Comparison of ENCODE assay signal across 23 cellular contexts in the genomic region with DNA sequence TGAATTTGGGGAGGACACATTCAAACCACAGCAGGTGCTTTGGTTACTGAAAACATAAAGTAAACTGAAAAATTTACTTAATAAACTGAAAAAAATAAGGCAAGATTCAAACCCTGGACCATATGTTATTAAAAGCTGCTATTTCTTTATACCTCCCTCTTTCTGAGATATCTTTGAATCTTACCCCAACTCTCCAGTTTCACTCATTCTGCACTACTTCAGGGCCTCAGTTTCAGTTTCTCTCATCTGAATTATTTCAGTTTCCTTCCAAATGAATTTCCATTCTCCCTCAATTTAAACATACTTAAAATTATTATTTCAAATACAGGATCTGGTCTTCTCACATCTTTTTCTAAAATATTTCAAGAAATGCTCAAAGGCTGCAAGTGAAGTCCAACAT. TPM values are rescaled to one million over a fixed set of nuclear protein-coding genes. Genes with fewer than 3 reads are reported as not detected.
DNase-seq lines count a peak whose midpoint lies in the region; ATAC-seq and TF ChIP-seq lines count a peak whose summit lies in the region.
"Had no signal": no experiment of that assay in that cellular context is flagged by ENCODE, and none has a peak within 500 bp of the region (broad histone marks: within the 10 kb centered on the region; RNA-seq: fewer than 3 reads in every experiment).

No MANE protein-coding gene starts in this region.

- H3K36me3 ChIP-seq in CD8-positive, alpha-beta memory T cell (ENCODE audit: insufficient read depth, low read length), result no peaks in the 10 kb centered on the region
- H3K36me3 ChIP-seq in H7 (replicated peaks; ENCODE audit: control insufficient read depth, insufficient read depth, low read length), result no peaks in the 10 kb centered on the region

- CTCF ChIA-PET in activated CD8-positive, alpha-beta T cell treated with anti-CD3 and anti-CD28 coated beads for 36 hours (lab: Charles Lee), result interaction anchor here (2.1 to 2.3 kb wide), 2 partner anchors 20 to 29 kb away, joined by 6 read pairs; partner anchors contain the start of gene RIMOC1
- CTCF ChIA-PET in activated CD8-positive, alpha-beta T cell treated with anti-CD3 and anti-CD28 coated beads, Interleukin-2, amount 10 ng/mL, durations not matched to agents 7 days and 5 days (lab: Charles Lee), result interaction anchor here (1.3 kb wide), 1 partner anchor 19 kb away, joined by 3 read pairs; no protein-coding TSS in a partner anchor
- CTCF ChIA-PET in CD8-positive, alpha-beta memory T cell (lab: Charles Lee), result no interaction called here

- H3K27me3 Mint-ChIP-seq in activated CD8-positive, alpha-beta T cell treated with anti-CD3 and anti-CD28 coated beads for 36 hours, result peaks cover 2% of the 10 kb centered on the region
- peaks cover 7% of the 10 kb centered on the region for H3K27me3 Mint-ChIP-seq in activated CD8-positive, alpha-beta T cell treated with anti-CD3 and anti-CD28 coated beads, Interleukin-2, amount 10 ng/mL, durations not matched to agents 7 days and 5 days (ENCODE audit: low read depth)
- H3K27me3 Mint-ChIP-seq in CD8-positive, alpha-beta memory T cell, result peaks cover 1 to 6% of the 10 kb centered on the region in 2 donors
- peaks cover 6% of the 10 kb centered on the region for H3K27me3 Mint-ChIP-seq in activated naive CD8-positive, alpha-beta T cell treated with anti-CD3 and anti-CD28 coated beads for 36 hours

- no peaks in the 10 kb centered on the region for H3K27me3 ChIP-seq in CD8-positive, alpha-beta memory T cell (ENCODE audit: insufficient read depth, low read length, poor library complexity, severe bottlenecking)
- H3K27me3 ChIP-seq in H7 (ENCODE audit: control insufficient read depth, insufficient read depth, low read length), result peaks cover 13% of the 10 kb centered on the region

- no peak overlapping the region for H3K4me3 ChIP-seq in CD8-positive, alpha-beta memory T cell (ENCODE audit: low read length)
- no peak overlapping the region for H3K4me3 ChIP-seq in H7 (ENCODE audit: insufficient read depth, low read depth, low read length)

- peaks cover 22% of the 10 kb centered on the region for H3K4me1 Mint-ChIP-seq in activated CD8-positive, alpha-beta T cell treated with anti-CD3 and anti-CD28 coated beads for 36 hours (ENCODE audit: low read depth)
- peaks cover 24% of the 10 kb centered on the region for H3K4me1 Mint-ChIP-seq in activated CD8-positive, alpha-beta T cell treated with anti-CD3 and anti-CD28 coated beads, Interleukin-2, amount 10 ng/mL, durations not matched to agents 7 days and 5 days (ENCODE audit: low read depth)
- H3K4me1 Mint-ChIP-seq in CD8-positive, alpha-beta memory T cell, result peaks cover 8 to 25% (median 14%) of the 10 kb centered on the region in 3 donors
- peaks cover 25% of the 10 kb centered on the region for H3K4me1 Mint-ChIP-seq in activated naive CD8-positive, alpha-beta T cell treated with anti-CD3 and anti-CD28 coated beads for 36 hours

- no peak for ATAC-seq in activated CD8-positive, alpha-beta T cell treated with anti-CD3 and anti-CD28 coated beads for 36 hours
- no peak for ATAC-seq in activated CD8-positive, alpha-beta T cell treated with anti-CD3 and anti-CD28 coated beads, Interleukin-2, amount 10 ng/mL, durations not matched to agents 7 days and 5 days
- ATAC-seq in HG02623 (IDR thresholded peaks at IDR 0.05; ENCODE audit: unreplicated experiment), result peak; percentile 16
- ATAC-seq: Panc1, Right ventricle myocardium inferior had no signal

- no peak overlapping the region for H3K4me3 Mint-ChIP-seq in activated CD8-positive, alpha-beta T cell treated with anti-CD3 and anti-CD28 coated beads for 36 hours
- no peak overlapping the region for H3K4me3 Mint-ChIP-seq in activated CD8-positive, alpha-beta T cell treated with anti-CD3 and anti-CD28 coated beads, Interleukin-2, amount 10 ng/mL, durations not matched to agents 7 days and 5 days
- peak overlapping the region in 4 of 7 donors; percentile 11 to 31 (median 22) for H3K4me3 Mint-ChIP-seq in CD8-positive, alpha-beta memory T cell
- H3K4me3 Mint-ChIP-seq in activated naive CD8-positive, alpha-beta T cell treated with anti-CD3 and anti-CD28 coated beads for 36 hours, result no peak overlapping the region
- H3K4me3 Mint-ChIP-seq: HFFc6 had no signal

- no peaks in the 10 kb centered on the region for H3K9me3 Mint-ChIP-seq in activated CD8-positive, alpha-beta T cell treated with anti-CD3 and anti-CD28 coated beads for 36 hours
- no peaks in the 10 kb centered on the region for H3K9me3 Mint-ChIP-seq in activated CD8-positive, alpha-beta T cell treated with anti-CD3 and anti-CD28 coated beads, Interleukin-2, amount 10 ng/mL, durations not matched to agents 7 days and 5 days (ENCODE audit: insufficient read depth)
- H3K9me3 Mint-ChIP-seq in CD8-positive, alpha-beta memory T cell, result no peaks in the 10 kb centered on the region
- H3K9me3 Mint-ChIP-seq in activated naive CD8-positive, alpha-beta T cell treated with anti-CD3 and anti-CD28 coated beads for 36 hours, result no peaks in the 10 kb centered on the region
- H3K9me3 Mint-ChIP-seq: HFFc6 had no signal

- H3K27ac Mint-ChIP-seq in activated CD8-positive, alpha-beta T cell treated with anti-CD3 and anti-CD28 coated beads for 36 hours, result peak overlapping the region; percentile 26
- H3K27ac Mint-ChIP-seq in activated CD8-positive, alpha-beta T cell treated with anti-CD3 and anti-CD28 coated beads, Interleukin-2, amount 10 ng/mL, durations not matched to agents 7 days and 5 days, result no peak overlapping the region
- H3K27ac Mint-ChIP-seq in CD8-positive, alpha-beta memory T cell, result peak overlapping the region in 4 of 8 donors; percentile 48 to 77 (median 54)
- H3K27ac Mint-ChIP-seq in activated naive CD8-positive, alpha-beta T cell treated with anti-CD3 and anti-CD28 coated beads for 36 hours, result peak overlapping the region; percentile 2
- H3K27ac Mint-ChIP-seq: HFFc6 had no signal

- H3K9me3 ChIP-seq in CD8-positive, alpha-beta memory T cell (ENCODE audit: low read length), result no peaks in the 10 kb centered on the region

- H3K36me3 Mint-ChIP-seq in activated CD8-positive, alpha-beta T cell treated with anti-CD3 and anti-CD28 coated beads for 36 hours (ENCODE audit: low read depth), result no peaks in the 10 kb centered on the region
- H3K36me3 Mint-ChIP-seq in activated CD8-positive, alpha-beta T cell treated with anti-CD3 and anti-CD28 coated beads, Interleukin-2, amount 10 ng/mL, durations not matched to agents 7 days and 5 days (ENCODE audit: low read depth), result peaks cover 3% of the 10 kb centered on the region
- H3K36me3 Mint-ChIP-seq in CD8-positive, alpha-beta memory T cell, result peaks cover 0 to 6% (median 0%) of the 10 kb centered on the region in 3 donors
- H3K36me3 Mint-ChIP-seq in activated naive CD8-positive, alpha-beta T cell treated with anti-CD3 and anti-CD28 coated beads for 36 hours, result no peaks in the 10 kb centered on the region

- no peak for TF ChIP-seq CTCF in activated CD8-positive, alpha-beta T cell treated with anti-CD3 and anti-CD28 coated beads for 36 hours (IDR thresholded peaks at IDR 0.05)

- H3K4me1 ChIP-seq in CD8-positive, alpha-beta memory T cell (ENCODE audit: insufficient read depth, low read length), result peaks cover 13% of the 10 kb centered on the region

- no peak overlapping the region for H3K27ac ChIP-seq in CD8-positive, alpha-beta memory T cell (ENCODE audit: low read depth, low read length)
- H3K27ac ChIP-seq: 22Rv1, C4-2B, HL-60 had no signal

- intact Hi-C loops in activated CD8-positive, alpha-beta T cell treated with anti-CD3 and anti-CD28 coated beads for 36 hours (cut with micrococcal nuclease), result no loop called here

- no peak for DNase-seq in activated CD8-positive, alpha-beta T cell treated with anti-CD3 and anti-CD28 coated beads for 36 hours
- DNase-seq in activated CD8-positive, alpha-beta T cell treated with anti-CD3 and anti-CD28 coated beads, Interleukin-2, amount 10 ng/mL, durations not matched to agents 7 days and 5 days, result no peak
- DNase-seq in CD8-positive, alpha-beta memory T cell, result no peak
- DNase-seq in activated naive CD8-positive, alpha-beta T cell treated with anti-CD3 and anti-CD28 coated beads for 36 hours, result no peak
- no peak for DNase-seq in H7
- no peak for DNase-seq in RKO (ENCODE audit: low spot score)
- DNase-seq in dermis blood vessel endothelial cell, result no peak
- DNase-seq: AML-193, DMS153, GDM1, HFFc6, NCI-H1092, NCI-H146, NCI-H2081, NCI-H2171 treated with DMSO at 0.1 percent for 48 hours, NCI-H446, NCI-H69 had no signal

- POLR2A ChIA-PET in activated CD8-positive, alpha-beta T cell treated with anti-CD3 and anti-CD28 coated beads for 36 hours (lab: Charles Lee), result interaction anchor here (1.0 to 2.2 kb wide), 4 partner anchors 29 to 50 kb away, joined by 3 to 6 read pairs (median 4); partner anchors contain the start of genes FBXO4 and RIMOC1
- POLR2A ChIA-PET in activated CD8-positive, alpha-beta T cell treated with anti-CD3 and anti-CD28 coated beads, Interleukin-2, amount 10 ng/mL, durations not matched to agents 7 days and 5 days (lab: Charles Lee), result interaction anchor here (1.1 to 3.4 kb wide), 3 partner anchors 9 to 29 kb away, joined by 3 to 16 read pairs (median 5); partner anchors contain the start of gene RIMOC1
- POLR2A ChIA-PET in CD8-positive, alpha-beta memory T cell (lab: Charles Lee), result interaction anchor here (0.8 kb wide), 1 partner anchor 29 kb away, joined by 3 read pairs; the partner anchor contains the start of gene RIMOC1

RNA-seq across cellular contexts. Expression of gene OXCT1, which starts 4.9 kb away (rescaled TPM):
- 10 to 100 TPM; 65.0 to 70.5 TPM for total RNA-seq in activated CD8-positive, alpha-beta T cell treated with anti-CD3 and anti-CD28 coated beads for 36 hours
- total RNA-seq in activated CD8-positive, alpha-beta T cell treated with anti-CD3 and anti-CD28 coated beads, Interleukin-2, amount 10 ng/mL, durations not matched to agents 7 days and 5 days, result 10 to 100 TPM; 59.3 to 61.0 TPM
- 100 to 1,000 TPM; 111 to 117 TPM for total RNA-seq in CD8-positive, alpha-beta memory T cell
- polyA plus RNA-seq in CD8-positive, alpha-beta memory T cell, result 25.6 TPM
- total RNA-seq in activated naive CD8-positive, alpha-beta T cell treated with anti-CD3 and anti-CD28 coated beads for 36 hours, result 10 to 100 TPM; 77.5 to 80.6 TPM
- 15.4 and 25.1 TPM in 2 replicates for total RNA-seq in H7 (2014; rRNA removed; shearing (Covaris generic))
- 21.6 and 66.5 TPM in 2 replicates for total RNA-seq in dermis blood vessel endothelial cell

RNA-seq across cellular contexts. Expression of gene RIMOC1, which starts 29.0 kb away (rescaled TPM):
- 10 to 100 TPM; 19.5 to 19.8 TPM for total RNA-seq in activated CD8-positive, alpha-beta T cell treated with anti-CD3 and anti-CD28 coated beads for 36 hours
- total RNA-seq in activated CD8-positive, alpha-beta T cell treated with anti-CD3 and anti-CD28 coated beads, Interleukin-2, amount 10 ng/mL, durations not matched to agents 7 days and 5 days, result 10 to 100 TPM; 19.9 to 20.8 TPM
- 10 to 100 TPM; 34.6 to 36.5 TPM for total RNA-seq in CD8-positive, alpha-beta memory T cell
- 8.4 TPM for polyA plus RNA-seq in CD8-positive, alpha-beta memory T cell
- total RNA-seq in activated naive CD8-positive, alpha-beta T cell treated with anti-CD3 and anti-CD28 coated beads for 36 hours, result 10 to 100 TPM; 31.0 to 31.5 TPM
- total RNA-seq in H7 (2014; rRNA removed; shearing (Covaris generic)), result 16.8 and 17.6 TPM in 2 replicates
- 14.6 and 18.1 TPM in 2 replicates for total RNA-seq in dermis blood vessel endothelial cell

RNA-seq across cellular contexts. Expression of gene FBXO4, which starts 50.0 kb away (rescaled TPM):
- 10 to 100 TPM; 18.5 to 21.0 TPM for total RNA-seq in activated CD8-positive, alpha-beta T cell treated with anti-CD3 and anti-CD28 coated beads for 36 hours
- total RNA-seq in activated CD8-positive, alpha-beta T cell treated with anti-CD3 and anti-CD28 coated beads, Interleukin-2, amount 10 ng/mL, durations not matched to agents 7 days and 5 days, result 10 to 100 TPM; 11.6 to 14.4 TPM
- total RNA-seq in CD8-positive, alpha-beta memory T cell, result 10 to 100 TPM; 15.8 to 18.0 TPM
- polyA plus RNA-seq in CD8-positive, alpha-beta memory T cell, result 17.0 TPM
- total RNA-seq in activated naive CD8-positive, alpha-beta T cell treated with anti-CD3 and anti-CD28 coated beads for 36 hours, result 10 to 100 TPM; 16.2 to 18.3 TPM
- total RNA-seq in H7 (2014; rRNA removed; shearing (Covaris generic)), result 1.3 and 1.4 TPM in 2 replicates
- total RNA-seq in dermis blood vessel endothelial cell, result 8.0 and 10.6 TPM in 2 replicates

Comparison
In these comparisons a context has a peak if more than half of its experiments do, and no peak if none do; other contexts are left out.
1. H3K4me3 Mint-ChIP-seq: peak in CD8-positive, alpha-beta memory T cell (4 of 7); none in activated CD8-positive, alpha-beta T cell treated with anti-CD3 and anti-CD28 coated beads for 36 hours (single experiment), activated CD8-positive, alpha-beta T cell treated with anti-CD3 and anti-CD28 coated beads, Interleukin-2, amount 10 ng/mL, durations not matched to agents 7 days and 5 days (single experiment) and activated naive CD8-positive, alpha-beta T cell treated with anti-CD3 and anti-CD28 coated beads for 36 hours (single experiment).